In genomic region chr1:156675715-156676311, GRCh38 we compare ENCODE assay signal across 1 cellular context.
TF ChIP-seq lines count a peak whose summit lies in the region.

No MANE protein-coding gene starts in this region.

TF ChIP-seq in K562, 482 proteins besides CTCF, POLR2A, EP300 and RAD21:
- TF ChIP-seq EHMT2 (IDR thresholded peaks at IDR 0.05) (no peak), MEIS2 (IDR thresholded peaks at IDR 0.05; ENCODE audit: partially characterized antibody) (peak; percentile 45), TFAP4 (CRISPR knock-in tag; IDR thresholded peaks at IDR 0.05; ENCODE audit: borderline replicate concordance) (peak; percentile 38; the same call in 1 of the 2 replicates), BRD4 (IDR thresholded peaks at IDR 0.05) (no peak)
TF ChIP-seq in K562: peak in this region for 2.
